ENCODE assay signal across 19 cellular contexts in the genomic region with DNA sequence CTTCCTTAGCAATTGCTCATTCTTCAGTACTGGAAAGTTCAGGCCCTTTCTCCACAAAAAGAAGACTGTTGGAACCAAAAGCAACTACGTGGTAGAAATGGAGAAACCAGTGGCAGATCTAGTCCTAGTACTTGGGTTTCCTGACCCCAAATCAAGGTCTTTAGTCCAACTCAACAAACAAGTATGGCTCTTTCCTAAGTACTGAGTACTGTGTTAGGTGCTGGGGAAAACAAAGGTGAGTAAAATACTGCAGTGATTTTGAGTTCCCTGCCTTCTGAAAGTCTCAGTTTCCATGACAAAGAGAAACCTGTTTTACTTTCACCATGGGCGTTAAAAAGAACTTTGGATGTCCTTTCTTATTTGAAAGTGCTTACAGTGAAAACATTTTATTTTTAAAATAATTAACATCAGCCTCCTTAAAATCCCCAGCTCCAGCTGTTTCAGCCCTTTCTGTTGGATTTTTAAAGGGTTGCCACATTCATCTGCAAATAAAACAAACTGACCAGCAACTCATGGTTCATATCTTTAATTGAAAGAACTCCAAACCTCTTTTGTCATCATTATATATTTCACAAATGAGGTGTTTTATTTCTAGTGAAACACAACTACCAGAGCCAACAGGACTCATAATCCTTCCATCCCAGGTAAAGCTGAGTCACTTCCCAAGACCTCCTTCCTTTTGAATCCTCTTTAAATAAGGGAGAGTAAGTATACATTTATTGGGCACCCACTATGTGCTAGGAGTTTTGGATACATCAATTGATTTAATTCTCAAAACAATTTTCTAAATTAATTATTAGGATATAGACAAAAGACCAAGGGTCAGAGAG. TPM values are rescaled to one million over a fixed set of nuclear protein-coding genes. Genes with fewer than 3 reads are reported as not detected.
"Had no signal": no experiment of that assay in that cellular context is flagged by ENCODE, and none has a peak within 500 bp of the region (broad histone marks: within the 10 kb centered on the region; RNA-seq: fewer than 3 reads in every experiment).

No MANE protein-coding gene starts in this region.

- H3K4me3 Mint-ChIP-seq: activated CD8-positive, alpha-beta memory T cell treated with anti-CD3 and anti-CD28 coated beads, Interleukin-2, amount 10 ng/mL, durations not matched to agents 7 days and 5 days; activated naive CD4-positive, alpha-beta T cell treated with anti-CD3 and anti-CD28 coated beads, Interleukin-2, amount 10 ng/mL, durations not matched to agents 7 days and 5 days; memory B cell; natural killer cell; T-cell had no signal

- H3K36me3 ChIP-seq: ascending aorta, cardiac muscle cell, esophagus squamous epithelium, right atrium auricular region, transverse colon had no signal

- H3K36me3 Mint-ChIP-seq: activated CD8-positive, alpha-beta memory T cell treated with anti-CD3 and anti-CD28 coated beads, Interleukin-2, amount 10 ng/mL, durations not matched to agents 7 days and 5 days; activated naive CD4-positive, alpha-beta T cell treated with anti-CD3 and anti-CD28 coated beads, Interleukin-2, amount 10 ng/mL, durations not matched to agents 7 days and 5 days; natural killer cell; T-cell had no signal

- H3K27ac Mint-ChIP-seq: activated CD8-positive, alpha-beta memory T cell treated with anti-CD3 and anti-CD28 coated beads, Interleukin-2, amount 10 ng/mL, durations not matched to agents 7 days and 5 days; activated naive CD4-positive, alpha-beta T cell treated with anti-CD3 and anti-CD28 coated beads, Interleukin-2, amount 10 ng/mL, durations not matched to agents 7 days and 5 days; memory B cell; natural killer cell; T-cell had no signal

- H3K9me3 Mint-ChIP-seq: activated naive CD4-positive, alpha-beta T cell treated with anti-CD3 and anti-CD28 coated beads, Interleukin-2, amount 10 ng/mL, durations not matched to agents 7 days and 5 days; memory B cell; natural killer cell; T-cell had no signal

- H3K27me3 ChIP-seq: ascending aorta, cardiac muscle cell, esophagus squamous epithelium, right atrium auricular region, transverse colon had no signal

- H3K27me3 Mint-ChIP-seq: activated CD8-positive, alpha-beta memory T cell treated with anti-CD3 and anti-CD28 coated beads, Interleukin-2, amount 10 ng/mL, durations not matched to agents 7 days and 5 days; activated naive CD4-positive, alpha-beta T cell treated with anti-CD3 and anti-CD28 coated beads, Interleukin-2, amount 10 ng/mL, durations not matched to agents 7 days and 5 days; memory B cell had no signal

- DNase-seq: activated CD4-positive, alpha-beta T cell treated with anti-CD3 and anti-CD28 coated beads for 1 hour; activated CD4-positive, alpha-beta T cell treated with anti-CD3 and anti-CD28 coated beads, Interleukin-2, amount 50 U/mL, for 4 hours; activated CD8-positive, alpha-beta memory T cell treated with anti-CD3 and anti-CD28 coated beads, Interleukin-2, amount 10 ng/mL, durations not matched to agents 7 days and 5 days; activated naive CD4-positive, alpha-beta T cell treated with anti-CD3 and anti-CD28 coated beads, Interleukin-2, amount 10 ng/mL, durations not matched to agents 7 days and 5 days; activated T-cell treated with anti-CD3 and anti-CD28 coated beads, Interleukin-2, amount 50 U/mL, for 1 hour; dorsolateral prefrontal cortex; esophagus squamous epithelium; natural killer cell; small intestine; stimulated activated CD4-positive, alpha-beta T cell treated with anti-CD3 and anti-CD28 coated beads, Interleukin-4, amount 100 ng/mL, for 24 hours; stimulated activated naive CD4-positive, alpha-beta T cell; T-cell; T-helper 9 cell; transverse colon had no signal

- H3K4me1 Mint-ChIP-seq: activated CD8-positive, alpha-beta memory T cell treated with anti-CD3 and anti-CD28 coated beads, Interleukin-2, amount 10 ng/mL, durations not matched to agents 7 days and 5 days; activated naive CD4-positive, alpha-beta T cell treated with anti-CD3 and anti-CD28 coated beads, Interleukin-2, amount 10 ng/mL, durations not matched to agents 7 days and 5 days; natural killer cell; T-cell had no signal

- H3K9me3 ChIP-seq: ascending aorta, esophagus squamous epithelium, right atrium auricular region, transverse colon had no signal

- ATAC-seq: activated CD8-positive, alpha-beta memory T cell treated with anti-CD3 and anti-CD28 coated beads, Interleukin-2, amount 10 ng/mL, durations not matched to agents 7 days and 5 days; natural killer cell; T-cell had no signal

- H3K27ac ChIP-seq: ascending aorta, cardiac muscle cell, transverse colon had no signal

- H3K4me3 ChIP-seq: ascending aorta, cardiac muscle cell, dorsolateral prefrontal cortex, esophagus squamous epithelium, right atrium auricular region, transverse colon had no signal

- FAIRE-seq: islet of Langerhans, small intestine had no signal

RNA-seq across cellular contexts. Expression of a gene that starts 35.4 kb away (rescaled TPM):
- total RNA-seq: activated CD8-positive, alpha-beta memory T cell treated with anti-CD3 and anti-CD28 coated beads, Interleukin-2, amount 10 ng/mL, durations not matched to agents 7 days and 5 days had no signal
